In the genomic region with DNA sequence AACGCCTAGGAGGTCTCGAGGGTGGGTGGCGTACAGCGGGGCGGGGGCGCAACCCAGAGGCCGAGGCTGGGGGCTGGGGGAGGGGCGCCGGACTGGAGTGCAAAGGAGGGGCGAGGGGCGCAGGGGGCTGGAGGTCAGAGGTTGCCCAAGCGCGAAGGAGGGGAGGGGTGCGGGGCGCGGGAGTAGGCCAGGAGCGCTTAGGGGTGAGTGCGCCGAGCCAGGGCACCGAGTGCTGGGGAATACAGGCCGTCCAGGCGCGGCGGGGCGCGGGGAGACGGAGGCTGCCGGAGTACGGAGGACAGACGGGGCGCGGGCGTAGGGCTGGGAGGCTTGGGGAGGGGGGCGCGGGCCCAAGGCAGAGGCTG, we compare ENCODE assay signal across 10 cellular contexts. TPM values are rescaled to one million over a fixed set of nuclear protein-coding genes. Genes with fewer than 3 reads are reported as not detected.
A peak's percentile ranks its signal among the peaks of the same experiment; 100 is the strongest.
DNase-seq lines count a peak whose midpoint lies in the region; ATAC-seq and TF ChIP-seq lines count a peak whose summit lies in the region.
"Had no signal": no experiment of that assay in that cellular context is flagged by ENCODE, and none has a peak within 500 bp of the region (broad histone marks: within the 10 kb centered on the region; RNA-seq: fewer than 3 reads in every experiment).

No MANE protein-coding gene starts in this region.

- H3K36me3 Mint-ChIP-seq in brain = peaks cover 30% of the 10 kb centered on the region
- no peaks in the 10 kb centered on the region for H3K36me3 Mint-ChIP-seq in activated naive CD4-positive, alpha-beta T cell treated with anti-CD3 and anti-CD28 coated beads, Interleukin-2, amount 50 U/mL, for 72 hours
- H3K36me3 Mint-ChIP-seq: activated naive CD8-positive, alpha-beta T cell treated with anti-CD3 and anti-CD28 coated beads, Interleukin-2, amount 10 ng/mL, durations not matched to agents 7 days and 5 days had no signal

- H3K27ac Mint-ChIP-seq in brain = no peak overlapping the region
- H3K27ac Mint-ChIP-seq in activated naive CD4-positive, alpha-beta T cell treated with anti-CD3 and anti-CD28 coated beads, Interleukin-2, amount 50 U/mL, for 72 hours = no peak overlapping the region
- H3K27ac Mint-ChIP-seq: activated naive CD8-positive, alpha-beta T cell treated with anti-CD3 and anti-CD28 coated beads, Interleukin-2, amount 10 ng/mL, durations not matched to agents 7 days and 5 days had no signal

- H3K4me3 Mint-ChIP-seq in brain = peak overlapping the region in 4 of 5 experiments; percentile 20 to 74 (median 67)
- H3K4me3 Mint-ChIP-seq: activated naive CD8-positive, alpha-beta T cell treated with anti-CD3 and anti-CD28 coated beads, Interleukin-2, amount 10 ng/mL, durations not matched to agents 7 days and 5 days had no signal

- H3K4me3 ChIP-seq in HEK293 (ENCODE audit: low read depth, low read length) (peak overlapping the region; percentile 27), suprapubic skin (peak overlapping the region; percentile 46)

- no peak overlapping the region for H3K27ac ChIP-seq in HEK293 (ENCODE audit: extremely low read depth, low read depth, low read length)
- no peak overlapping the region for H3K27ac ChIP-seq in suprapubic skin

- H3K4me1 ChIP-seq in HEK293 (ENCODE audit: control insufficient read depth, insufficient read depth, low read length) (no peaks in the 10 kb centered on the region), suprapubic skin (peaks cover 14% of the 10 kb centered on the region)

- H3K27me3 Mint-ChIP-seq in brain = no peaks in the 10 kb centered on the region

- TF ChIP-seq CTCF in HEK293 (tag by site-specific recombination; IDR thresholded peaks at IDR 0.05) = no peak
- TF ChIP-seq CTCF in brain (conservative IDR thresholded peaks at IDR 0.05) = no peak
- no peak for TF ChIP-seq CTCF in suprapubic skin (IDR thresholded peaks at IDR 0.05)

- no peaks in the 10 kb centered on the region for H3K27me3 ChIP-seq in suprapubic skin

- ATAC-seq in left lobe of liver (peak; percentile 55), GM19324 (IDR thresholded peaks at IDR 0.05; ENCODE audit: low FRiP score, unreplicated experiment) (no peak)
- ATAC-seq in activated naive CD4-positive, alpha-beta T cell treated with anti-CD3 and anti-CD28 coated beads, Interleukin-2, amount 50 U/mL, for 72 hours = no peak

- WGBS in suprapubic skin = 2% methylated on average over 20 of the region's 35 CpGs

- no peaks in the 10 kb centered on the region for H3K9me3 Mint-ChIP-seq in brain
- no peaks in the 10 kb centered on the region for H3K9me3 Mint-ChIP-seq in activated naive CD4-positive, alpha-beta T cell treated with anti-CD3 and anti-CD28 coated beads, Interleukin-2, amount 50 U/mL, for 72 hours
- H3K9me3 Mint-ChIP-seq: activated naive CD8-positive, alpha-beta T cell treated with anti-CD3 and anti-CD28 coated beads, Interleukin-2, amount 10 ng/mL, durations not matched to agents 7 days and 5 days had no signal

- H3K4me1 Mint-ChIP-seq in brain = peaks cover 20% of the 10 kb centered on the region
- H3K4me1 Mint-ChIP-seq: activated naive CD8-positive, alpha-beta T cell treated with anti-CD3 and anti-CD28 coated beads, Interleukin-2, amount 10 ng/mL, durations not matched to agents 7 days and 5 days had no signal

- POLR2A ChIA-PET in HEK293 (lab: Yijun Ruan, JAX) = no interaction called here

- DNase-seq in left lobe of liver (ENCODE audit: low spot score) = no peak
- DNase-seq in suprapubic skin (ENCODE audit: low spot score in 2 of 2) = no peak
- DNase-seq in activated naive CD4-positive, alpha-beta T cell treated with anti-CD3 and anti-CD28 coated beads, Interleukin-2, amount 50 U/mL, for 72 hours (ENCODE audit: low spot score in 2 of 2) = no peak
- no peak for DNase-seq in A172 (ENCODE audit: low spot score)
- DNase-seq: activated CD4-positive, CD25-positive, alpha-beta regulatory T cell treated with anti-CD3 and anti-CD28 coated beads, Interleukin-2, amount 50 U/mL, for 72 hours; activated naive CD8-positive, alpha-beta T cell treated with anti-CD3 and anti-CD28 coated beads, Interleukin-2, amount 10 ng/mL, durations not matched to agents 7 days and 5 days; NCI-H510A treated with DMSO at 0.1 percent for 48 hours had no signal

- H3K36me3 ChIP-seq in HEK293 (ENCODE audit: control insufficient read depth in 2 of 2, insufficient read depth in 1 of 2, low read length in 2 of 2) = peaks cover 0 to 11% of the 10 kb centered on the region in 2 experiments; a peak in 1 of 3 replicates
- no peaks in the 10 kb centered on the region for H3K36me3 ChIP-seq in suprapubic skin

- H3K9me3 ChIP-seq in HEK293 (ENCODE audit: control insufficient read depth, insufficient read depth, low read depth, low read length) = no peaks in the 10 kb centered on the region
- H3K9me3 ChIP-seq in suprapubic skin = no peaks in the 10 kb centered on the region

- no peak for TF ChIP-seq POLR2A in suprapubic skin (IDR thresholded peaks at IDR 0.05)

- CTCF ChIA-PET in HEK293 (lab: Yijun Ruan, JAX) = no interaction called here

- TF ChIP-seq EP300 in suprapubic skin (IDR thresholded peaks at IDR 0.05) = no peak

TF ChIP-seq in HEK293, 187 proteins besides CTCF, POLR2A, EP300 and RAD21:
- TF ChIP-seq KLF16 (tag by site-specific recombination; IDR thresholded peaks at IDR 0.05) (no peak), EGR2 (tag by site-specific recombination; IDR thresholded peaks at IDR 0.05; ENCODE audit: low read depth) (no peak), ZNF600 (tag by site-specific recombination; IDR thresholded peaks at IDR 0.05) (no peak), ZNF658 (tag by site-specific recombination; IDR thresholded peaks at IDR 0.05) (no peak), ZNF843 (tag by site-specific recombination; IDR thresholded peaks at IDR 0.05) (no peak), ZNF501 (tag by site-specific recombination; IDR thresholded peaks at IDR 0.05) (no peak), ZNF341 (tag by site-specific recombination; IDR thresholded peaks at IDR 0.05; ENCODE audit: low read depth) (no peak), ZFP37 (tag by site-specific recombination; IDR thresholded peaks at IDR 0.05) (no peak), MEIS1 (CRISPR knock-in tag; IDR thresholded peaks at IDR 0.05; ENCODE audit: borderline replicate concordance) (no peak)
- TF ChIP-seq, protein P1, sequence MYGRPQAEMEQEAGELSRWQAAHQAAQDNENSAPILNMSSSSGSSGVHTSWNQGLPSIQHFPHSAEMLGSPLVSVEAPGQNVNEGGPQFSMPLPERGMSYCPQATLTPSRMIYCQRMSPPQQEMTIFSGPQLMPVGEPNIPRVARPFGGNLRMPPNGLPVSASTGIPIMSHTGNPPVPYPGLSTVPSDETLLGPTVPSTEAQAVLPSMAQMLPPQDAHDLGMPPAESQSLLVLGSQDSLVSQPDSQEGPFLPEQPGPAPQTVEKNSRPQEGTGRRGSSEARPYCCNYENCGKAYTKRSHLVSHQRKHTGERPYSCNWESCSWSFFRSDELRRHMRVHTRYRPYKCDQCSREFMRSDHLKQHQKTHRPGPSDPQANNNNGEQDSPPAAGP (tag by site-specific recombination; IDR thresholded peaks at IDR 0.05) = no peak
- TF ChIP-seq, protein P2, sequence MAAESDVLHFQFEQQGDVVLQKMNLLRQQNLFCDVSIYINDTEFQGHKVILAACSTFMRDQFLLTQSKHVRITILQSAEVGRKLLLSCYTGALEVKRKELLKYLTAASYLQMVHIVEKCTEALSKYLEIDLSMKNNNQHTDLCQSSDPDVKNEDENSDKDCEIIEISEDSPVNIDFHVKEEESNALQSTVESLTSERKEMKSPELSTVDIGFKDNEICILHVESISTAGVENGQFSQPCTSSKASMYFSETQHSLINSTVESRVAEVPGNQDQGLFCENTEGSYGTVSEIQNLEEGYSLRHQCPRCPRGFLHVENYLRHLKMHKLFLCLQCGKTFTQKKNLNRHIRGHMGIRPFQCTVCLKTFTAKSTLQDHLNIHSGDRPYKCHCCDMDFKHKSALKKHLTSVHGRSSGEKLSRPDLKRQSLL (tag by site-specific recombination; IDR thresholded peaks at IDR 0.05) = no peak

RNA-seq across cellular contexts. Expression of a gene that starts 0.3 kb away (rescaled TPM):
- 6.1 TPM for polyA plus RNA-seq in brain (ENCODE audit: insufficient read depth, low read depth, low replicate concordance)
- total RNA-seq in left lobe of liver (16.7 TPM), suprapubic skin (1 to 10 TPM; 3.2 to 9.6 (median 5.3) TPM)
- not detected for total RNA-seq in activated naive CD4-positive, alpha-beta T cell treated with anti-CD3 and anti-CD28 coated beads, Interleukin-2, amount 50 U/mL, for 72 hours
- 7.2 and 11.7 TPM in 2 replicates for total RNA-seq in A172 (2014; rRNA removed; shearing (Covaris generic))
- total RNA-seq: activated naive CD8-positive, alpha-beta T cell treated with anti-CD3 and anti-CD28 coated beads, Interleukin-2, amount 10 ng/mL, durations not matched to agents 7 days and 5 days had no signal
